ENCODE assay signal across 29 cellular contexts in genomic region chr3:67986703-67987102, GRCh38.
"Had no signal": no experiment of that assay in that cellular context is flagged by ENCODE, and none has a peak within 500 bp of the region (broad histone marks: within the 10 kb centered on the region; RNA-seq: fewer than 3 reads in every experiment).

No MANE protein-coding gene starts in this region.

- ATAC-seq: Panc1, Right ventricle myocardium inferior, SK-N-SH treated with all-trans-retinoic acid at 6 μM for 48 hours had no signal

- H3K36me3 ChIP-seq: MG63, SJCRH30 had no signal

- H3K4me2 ChIP-seq: PC-9 had no signal

- H3K4me1 ChIP-seq: SJCRH30 had no signal

- H2AFZ ChIP-seq: PC-9 had no signal

- H3K27ac ChIP-seq: PC-9, RWPE1, SJCRH30, SK-N-MC had no signal

- DNase-seq: Kasumi-1, KG1, MG63, MV-4-11, NCI-H1092, NCI-H1105, NCI-H1417 treated with DMSO at 0.1 percent for 48 hours, NCI-H1436 treated with DMSO at 0.1 percent for 48 hours, NCI-H1694 treated with DMSO at 0.1 percent for 48 hours, NCI-H187 treated with DMSO at 0.1 percent for 48 hours, NCI-H2029, NCI-H2081, NCI-H226, NCI-H446 treated with DMSO at 0.1 percent for 48 hours, NCI-H510A, NCI-H524, NCI-H526, NCI-H69, NCI-H748 treated with DMSO at 0.1 percent for 48 hours, NCI-H82, PC-9, SHP77, SIG-M5, SJCRH30 had no signal

- H3K27me3 ChIP-seq: MG63, SJCRH30 had no signal

- H3K4me3 ChIP-seq: MG63, PC-9, SJCRH30, SK-N-MC had no signal

- H3K9me3 ChIP-seq: MG63, SJCRH30 had no signal
